Comparison of ENCODE assay signal across 8 cellular contexts in genomic region chr6:93721386-93722048, GRCh38.
DNase-seq lines count a peak whose midpoint lies in the region; ATAC-seq and TF ChIP-seq lines count a peak whose summit lies in the region.

No MANE protein-coding gene starts in this region.

- no peaks in the 10 kb centered on the region for H3K9me3 ChIP-seq in liver (ENCODE audit: control insufficient read depth in 4 of 4, low read length in 3 of 4)
- H3K9me3 ChIP-seq in lower lobe of right lung: no peaks in the 10 kb centered on the region

- no peak overlapping the region for H3K9ac ChIP-seq in liver (ENCODE audit: low read depth in 1 of 2, low read length in 2 of 2)

- peak; percentile 65 to 67 for TF ChIP-seq RAD21 in liver (IDR thresholded peaks at IDR 0.05)

- TF ChIP-seq CTCF in liver (IDR thresholded peaks at IDR 0.05; ENCODE audit: low read depth, low read length, missing input control) (peak; percentile 19), lower lobe of right lung (IDR thresholded peaks at IDR 0.05) (no peak)

- DNase-seq in DMS53 treated with DMSO at 0.1 percent for 48 hours (lab: John Stamatoyannopoulos, UW; ENCODE audit: unreplicated experiment): peak; percentile 72
- peak; percentile 55 for DNase-seq in NCI-H1436 (lab: John Stamatoyannopoulos, UW)
- peak; percentile 64 for DNase-seq in amniotic epithelial cell (ENCODE audit: low read depth)
- DNase-seq in stimulated activated naive CD4-positive, alpha-beta T cell treated with Interleukin-2 at 50 U/mL for 16 hours (lab: John Stamatoyannopoulos, UW): no peak
- no peak for DNase-seq in activated CD4-positive, alpha-beta T cell treated with anti-CD3 and anti-CD28 coated beads, Interleukin-2, amount 50 U/mL, for 1 hour
- no peak for DNase-seq in lower lobe of right lung

- WGBS in liver: 70% methylated on average over 3 of the region's 3 CpGs

- H3K27me3 ChIP-seq in liver (ENCODE audit: control insufficient read depth in 4 of 4, insufficient read depth in 4 of 4, low read length in 3 of 4) (no peaks in the 10 kb centered on the region), lower lobe of right lung (ENCODE audit: low read depth) (no peaks in the 10 kb centered on the region)

- no peak overlapping the region for H3K27ac ChIP-seq in liver (ENCODE audit: low read depth in 1 of 2, low read length in 2 of 2)
- no peak overlapping the region for H3K27ac ChIP-seq in lower lobe of right lung

- ATAC-seq in GM21447 (IDR thresholded peaks at IDR 0.05; ENCODE audit: unreplicated experiment): no peak
- no peak for ATAC-seq in lower lobe of right lung

- intact Hi-C loops in lower lobe of right lung (cut with DNase I): no loop called here

- H3K36me3 ChIP-seq in liver (ENCODE audit: control insufficient read depth in 4 of 4, insufficient read depth in 3 of 4, low read depth in 1 of 4, low read length in 3 of 4): no peaks in the 10 kb centered on the region
- no peaks in the 10 kb centered on the region for H3K36me3 ChIP-seq in lower lobe of right lung

- no peaks in the 10 kb centered on the region for H3K4me1 ChIP-seq in liver (ENCODE audit: control insufficient read depth in 4 of 4, insufficient read depth in 4 of 4, low read length in 3 of 4)
- no peaks in the 10 kb centered on the region for H3K4me1 ChIP-seq in lower lobe of right lung

- H3K4me3 ChIP-seq in liver (ENCODE audit: low read depth in 1 of 3, low read length in 3 of 3): no peak overlapping the region
- H3K4me3 ChIP-seq in lower lobe of right lung: no peak overlapping the region

TF ChIP-seq in liver, 16 proteins besides CTCF, POLR2A, EP300 and RAD21:
- TF ChIP-seq ATF3 (IDR thresholded peaks at IDR 0.05): no peak
- no peak for TF ChIP-seq NR2F2 (IDR thresholded peaks at IDR 0.05)
- TF ChIP-seq GABPA (IDR thresholded peaks at IDR 0.05 in 1 of 2, conservative IDR thresholded peaks at IDR 0.05 in 1 of 2): no peak
- TF ChIP-seq SP1 (IDR thresholded peaks at IDR 0.05): no peak
- no peak for TF ChIP-seq REST (IDR thresholded peaks at IDR 0.05)
- no peak for TF ChIP-seq EGR1 (IDR thresholded peaks at IDR 0.05; ENCODE audit: low read depth in 2 of 2)
- no peak for TF ChIP-seq HNF4A (conservative IDR thresholded peaks at IDR 0.05)
- TF ChIP-seq JUND (IDR thresholded peaks at IDR 0.05): no peak
- TF ChIP-seq HNF4G (IDR thresholded peaks at IDR 0.05): no peak

Comparison
In these comparisons a context has a peak if more than half of its experiments do, and no peak if none do; other contexts are left out.
1. DNase-seq: peak in DMS53 treated with DMSO at 0.1 percent for 48 hours (single experiment), NCI-H1436 (single experiment) and amniotic epithelial cell (single experiment); none in stimulated activated naive CD4-positive, alpha-beta T cell treated with Interleukin-2 at 50 U/mL for 16 hours (single experiment), activated CD4-positive, alpha-beta T cell treated with anti-CD3 and anti-CD28 coated beads, Interleukin-2, amount 50 U/mL, for 1 hour (single experiment) and lower lobe of right lung (single experiment).